25 cellular contexts compared by ENCODE assay signal in genomic region chr15:36502509-36502908, GRCh38.
DNase-seq lines count a peak whose midpoint lies in the region; ATAC-seq, FAIRE-seq and TF ChIP-seq lines count a peak whose summit lies in the region.
"Had no signal": no experiment of that assay in that cellular context is flagged by ENCODE, and none has a peak within 500 bp of the region (broad histone marks: within the 10 kb centered on the region; RNA-seq: fewer than 3 reads in every experiment).

No MANE protein-coding gene starts in this region.

- H3K36me3 ChIP-seq in HCT116 (ENCODE audit: control insufficient read depth in 1 of 2, insufficient read depth in 2 of 2, low read length in 2 of 2) (no peaks in the 10 kb centered on the region), fibroblast of lung (ENCODE audit: control insufficient read depth, insufficient read depth, low read length) (no peaks in the 10 kb centered on the region), pancreas (no peaks in the 10 kb centered on the region)
- H3K36me3 ChIP-seq: BE2C, HAP-1 had no signal

- BruUV-seq in Calu3 (replicated peaks; lab: Mats Ljungman, UMichigan) (no TSS peak), HCT116 (replicated peaks; lab: Mats Ljungman, UMichigan) (no TSS peak)

- H3K27me3 ChIP-seq in HCT116 (ENCODE audit: insufficient read depth, low read length) = no peaks in the 10 kb centered on the region
- no peaks in the 10 kb centered on the region for H3K27me3 ChIP-seq in fibroblast of lung (ENCODE audit: control insufficient read depth, insufficient read depth, low read length)
- H3K27me3 ChIP-seq in pancreas = no peaks in the 10 kb centered on the region
- H3K27me3 ChIP-seq: BE2C had no signal

- WGBS in pancreas, 2 donors = 73 to 77% methylated on average over 1 of the region's 1 CpG

- no peaks in the 10 kb centered on the region for H3K27me3 Mint-ChIP-seq in Calu3 (ENCODE audit: unreplicated experiment)

- no peaks in the 10 kb centered on the region for H3K9me2 ChIP-seq in HCT116 (ENCODE audit: insufficient read depth)

- H3K4me3 ChIP-seq in HCT116 (replicated peaks in 1 of 2; ENCODE audit: low read depth in 1 of 2, low read length in 2 of 2) (no peak overlapping the region), fibroblast of lung (replicated peaks in 1 of 4; ENCODE audit: control extremely low read depth in 1 of 4, insufficient read depth in 1 of 4, low read depth in 3 of 4, low read length in 4 of 4) (no peak overlapping the region), pancreas (no peak overlapping the region), foreskin fibroblast (ENCODE audit: low read depth in 1 of 2, low read length in 2 of 2) (no peak overlapping the region)
- H3K4me3 ChIP-seq: HAP-1 had no signal

- H2AFZ ChIP-seq in HCT116 (ENCODE audit: low read depth, low read length, poor library complexity, severe bottlenecking) (peak overlapping the region; percentile 0), fibroblast of lung (ENCODE audit: low read length) (peak overlapping the region; percentile 52)

- RAD21 ChIA-PET in HCT116 (lab: Charles Lee; ENCODE audit: low non-redundant PET in 1 of 2, low total read pairs in 2 of 2, uncharacterized antibody in 2 of 2, unreplicated experiment in 2 of 2) = no interaction called here

- H3K27ac Mint-ChIP-seq in Calu3 (ENCODE audit: unreplicated experiment) = peak overlapping the region; percentile 10
- H3K27ac Mint-ChIP-seq: CD14-positive monocyte; CD8-positive, alpha-beta memory T cell had no signal

- TF ChIP-seq POLR2A in HCT116 (IDR thresholded peaks at IDR 0.05; ENCODE audit: borderline replicate concordance, extremely low read depth, insufficient read depth, insufficient read length) = no peak

- no peak overlapping the region for H3K27ac ChIP-seq in HCT116 (ENCODE audit: low read depth, low read length)
- no peak overlapping the region for H3K27ac ChIP-seq in fibroblast of lung (ENCODE audit: insufficient read depth, low read length)
- H3K27ac ChIP-seq in pancreas = no peak overlapping the region
- H3K27ac ChIP-seq: KMS-11 had no signal

- TF ChIP-seq CTCF in Calu3 (IDR thresholded peaks at IDR 0.05; ENCODE audit: unreplicated experiment) = no peak
- no peak for TF ChIP-seq CTCF in HCT116 (IDR thresholded peaks at IDR 0.05 in 2 of 3, conservative IDR thresholded peaks at IDR 0.05 in 1 of 3; ENCODE audit: borderline replicate concordance in 1 of 3, insufficient read depth in 1 of 3, low read depth in 2 of 3, low read length in 2 of 3)
- no peak for TF ChIP-seq CTCF in fibroblast of lung (conservative IDR thresholded peaks at IDR 0.05 in 1 of 2, IDR thresholded peaks at IDR 0.05 in 1 of 2; ENCODE audit: low read depth in 1 of 2, low read length in 2 of 2)
- no peak for TF ChIP-seq CTCF in pancreas (IDR thresholded peaks at IDR 0.05)
- TF ChIP-seq CTCF in foreskin fibroblast (IDR thresholded peaks at IDR 0.05; ENCODE audit: low read depth, low read length) = no peak

- H3K9me3 Mint-ChIP-seq in Calu3 (ENCODE audit: low read depth, unreplicated experiment) = no peaks in the 10 kb centered on the region
- H3K9me3 Mint-ChIP-seq: CD14-positive monocyte; CD8-positive, alpha-beta memory T cell had no signal

- H3K9ac ChIP-seq in HCT116 (ENCODE audit: low read length) = no peak overlapping the region
- H3K9ac ChIP-seq in fibroblast of lung (ENCODE audit: insufficient read depth, low read length) = no peak overlapping the region
- H3K9ac ChIP-seq: KMS-11 had no signal

- no peak overlapping the region for H3K4me2 ChIP-seq in HCT116 (ENCODE audit: low read length)
- H3K4me2 ChIP-seq in fibroblast of lung (ENCODE audit: extremely low read depth, insufficient read depth, low read length) = no peak overlapping the region
- H3K4me2 ChIP-seq: KMS-11 had no signal

- no peaks in the 10 kb centered on the region for H3K79me2 ChIP-seq in HCT116 (ENCODE audit: insufficient read depth, low read length)
- no peaks in the 10 kb centered on the region for H3K79me2 ChIP-seq in fibroblast of lung (ENCODE audit: control insufficient read depth, insufficient read depth, low read length)

- peaks cover 5% of the 10 kb centered on the region for H3K36me3 Mint-ChIP-seq in Calu3 (ENCODE audit: insufficient read depth, unreplicated experiment)
- H3K36me3 Mint-ChIP-seq: CD14-positive monocyte; CD8-positive, alpha-beta memory T cell had no signal

- POLR2A ChIA-PET in HCT116 (lab: Charles Lee) = no interaction called here

- DNase-seq in Calu3 (no peak), HCT116 (ENCODE audit: low read depth, low spot score) (no peak), fibroblast of lung (ENCODE audit: low read depth in 2 of 2) (no peak), pancreas (no peak), foreskin fibroblast (no peak), NCI-H226 (no peak)
- DNase-seq: ACHN; BE2C; CD8-positive, alpha-beta memory T cell; DMS153; DND-41; GOT3; NCI-H1092; NCI-H1417 treated with DMSO at 0.1 percent for 48 hours; NCI-H1694 treated with DMSO at 0.1 percent for 48 hours; NCI-H2081; NCI-H2227 treated with DMSO at 0.1 percent for 48 hours; NCI-H510A; RPMI8226; SHP77 had no signal

- ATAC-seq in HCT116 (no peak), pancreas (no peak), GM18519 (IDR thresholded peaks at IDR 0.05; ENCODE audit: low FRiP score, unreplicated experiment) (no peak)

- H3K4me1 Mint-ChIP-seq in Calu3 (ENCODE audit: low read depth, unreplicated experiment) = peaks cover 19% of the 10 kb centered on the region
- H3K4me1 Mint-ChIP-seq: CD14-positive monocyte had no signal

- H3K9me3 ChIP-seq in HCT116 (ENCODE audit: control insufficient read depth in 1 of 2, insufficient read depth in 1 of 2, low read depth in 1 of 2, low read length in 2 of 2) (no peaks in the 10 kb centered on the region), fibroblast of lung (ENCODE audit: control insufficient read depth, insufficient read depth, low read depth, low read length) (no peaks in the 10 kb centered on the region), pancreas (no peaks in the 10 kb centered on the region)
- H3K9me3 ChIP-seq: BE2C, HAP-1 had no signal

- TF ChIP-seq RAD21 in HCT116 (IDR thresholded peaks at IDR 0.05; ENCODE audit: low read depth) = no peak

- intact Hi-C loops in Calu3 (cut with micrococcal nuclease; ENCODE audit: unreplicated experiment) (loop anchor here (5.0 to 10.0 kb wide), 4 partner anchors 82 to 748 kb away; no protein-coding TSS in a partner anchor), HCT116 (cut with micrococcal nuclease) (loop anchor here (5.0 to 10.0 kb wide), 3 partner anchors 380 to 1380 kb away; no protein-coding TSS in a partner anchor), pancreas (cut with DNase I) (no loop called here)

- H3K4me1 ChIP-seq in HCT116 (ENCODE audit: control insufficient read depth in 1 of 2, insufficient read depth in 2 of 2, low read length in 2 of 2) = peaks cover 6 to 11% of the 10 kb centered on the region in 2 experiments; a peak in 3 of 4 replicates
- peaks cover 5% of the 10 kb centered on the region for H3K4me1 ChIP-seq in fibroblast of lung (ENCODE audit: control insufficient read depth, extremely low read depth, insufficient read depth, low read length)
- H3K4me1 ChIP-seq in pancreas = peaks cover 15 to 24% (median 19%) of the 10 kb centered on the region in 3 donors

- H4K20me1 ChIP-seq in HCT116 (ENCODE audit: insufficient read depth) = no peaks in the 10 kb centered on the region
- no peaks in the 10 kb centered on the region for H4K20me1 ChIP-seq in fibroblast of lung (ENCODE audit: control insufficient read depth, extremely low read depth, insufficient read depth, low read length)

- no peak overlapping the region for H3K4me3 Mint-ChIP-seq in Calu3 (ENCODE audit: low read depth, unreplicated experiment)
- H3K4me3 Mint-ChIP-seq: CD8-positive, alpha-beta memory T cell had no signal

- CTCF ChIA-PET in Calu3 (lab: Charles Lee) = no interaction called here
- CTCF ChIA-PET in HCT116 (lab: Charles Lee) = interaction anchor here (0.9 kb wide), 1 partner anchor 53 kb away, joined by 3 read pairs; no protein-coding TSS in a partner anchor

- peak; percentile 51 for FAIRE-seq in pancreas (lab: Jason Lieb, UNC)
- FAIRE-seq: HTR-8/SVneo had no signal

TF ChIP-seq in HCT116, 20 proteins besides CTCF, POLR2A, EP300 and RAD21 (continues in another document):
- TF ChIP-seq ATF3 (IDR thresholded peaks at IDR 0.05) (no peak), ZBTB33 (IDR thresholded peaks at IDR 0.05; ENCODE audit: extremely low read depth, insufficient replicate concordance, low read length) (no peak)

Comparison
In these comparisons a context has a peak if more than half of its experiments do, and no peak if none do; other contexts are left out.
1. intact Hi-C loops: an anchor here in Calu3 (5.0 to 10.0 kb wide) and HCT116 (5.0 to 10.0 kb wide); none called in pancreas.